In genomic region chr12:86257173-86257572, GRCh38 we compare ENCODE assay signal across 31 cellular contexts. TPM values are rescaled to one million over a fixed set of nuclear protein-coding genes. Genes with fewer than 3 reads are reported as not detected.
DNase-seq lines count a peak whose midpoint lies in the region; ATAC-seq and TF ChIP-seq lines count a peak whose summit lies in the region.
"Had no signal": no experiment of that assay in that cellular context is flagged by ENCODE, and none has a peak within 500 bp of the region (broad histone marks: within the 10 kb centered on the region; RNA-seq: fewer than 3 reads in every experiment).

No MANE protein-coding gene starts in this region.

- no peak overlapping the region for H3K27ac Mint-ChIP-seq in naive thymus-derived CD8-positive, alpha-beta T cell
- H3K27ac Mint-ChIP-seq: activated CD4-positive, alpha-beta T cell treated with anti-CD3 and anti-CD28 coated beads, Interleukin-2, amount 10 ng/mL, durations not matched to agents 24 days and 14 days; activated naive CD4-positive, alpha-beta T cell treated with anti-CD3 and anti-CD28 coated beads, Interleukin-2, amount 50 U/mL, for 24 hours; CD8-positive, alpha-beta T cell; immature natural killer cell; progenitor cell of endocrine pancreas had no signal

- intact Hi-C loops in Right ventricle myocardium superior (cut with DNase I) = no loop called here
- intact Hi-C loops in left cardiac atrium (cut with DNase I) = no loop called here
- intact Hi-C loops in left colon (cut with DNase I, micrococcal nuclease) = no loop called here

- no peaks in the 10 kb centered on the region for H3K9me3 ChIP-seq in right atrium auricular region
- H3K9me3 ChIP-seq: colonic mucosa, right lobe of liver, stomach, uterus had no signal

- TF ChIP-seq CTCF in right atrium auricular region (IDR thresholded peaks at IDR 0.05) = no peak

- H3K36me3 Mint-ChIP-seq in naive thymus-derived CD8-positive, alpha-beta T cell = no peaks in the 10 kb centered on the region
- H3K36me3 Mint-ChIP-seq: activated naive CD4-positive, alpha-beta T cell treated with anti-CD3 and anti-CD28 coated beads, Interleukin-2, amount 50 U/mL, for 24 hours; CD8-positive, alpha-beta T cell; immature natural killer cell had no signal

- H3K27ac ChIP-seq in right atrium auricular region = no peak overlapping the region
- H3K27ac ChIP-seq: colonic mucosa, epithelial cell of prostate, KMS-11, right lobe of liver, stomach, uterus had no signal

- no peak for DNase-seq in Right ventricle myocardium superior
- no peak for DNase-seq in right atrium auricular region (ENCODE audit: low spot score)
- peak; percentile 7 for DNase-seq in UCSD-AML1 (lab: John Stamatoyannopoulos, UW; ENCODE audit: unreplicated experiment)
- no peak for DNase-seq in left cardiac atrium
- DNase-seq in naive thymus-derived CD8-positive, alpha-beta T cell = no peak
- DNase-seq in OCI-M1 (lab: John Stamatoyannopoulos, UW) = no peak
- DNase-seq in left colon = no peak
- DNase-seq in amygdala (lab: John Stamatoyannopoulos, UW) = no peak
- DNase-seq: activated CD4-positive, alpha-beta T cell treated with anti-CD3 and anti-CD28 coated beads, Interleukin-2, amount 10 ng/mL, durations not matched to agents 24 days and 14 days; amniotic stem cell; CD8-positive, alpha-beta T cell; colonic mucosa; effector CD4-positive, alpha-beta T cell; HCEC 1CT; immature natural killer cell; mesenchymal stem cell; NCI-H1694 treated with DMSO at 0.1 percent for 48 hours; NCI-H2171 treated with DMSO at 0.1 percent for 48 hours; nucleus accumbens; right lobe of liver; SIG-M5; stimulated activated CD4-positive, alpha-beta T cell treated with anti-CD3 and anti-CD28 coated beads, Interleukin-2, amount 100 ng/mL, for 48 hours; stomach; uterus had no signal

- no peak overlapping the region for H3K4me3 ChIP-seq in right atrium auricular region
- H3K4me3 ChIP-seq: colonic mucosa, right lobe of liver, stomach, uterus had no signal

- ATAC-seq in Right ventricle myocardium superior (ENCODE audit: poor library complexity) (peak; percentile 81), left cardiac atrium (peak; percentile 78 to 86), left colon (no peak)
- ATAC-seq in naive thymus-derived CD8-positive, alpha-beta T cell = no peak
- ATAC-seq: CD8-positive, alpha-beta T cell; Panc1; right lobe of liver had no signal

- no peaks in the 10 kb centered on the region for H3K27me3 ChIP-seq in right atrium auricular region
- H3K27me3 ChIP-seq: colonic mucosa, right lobe of liver, stomach, uterus had no signal

- no peaks in the 10 kb centered on the region for H3K27me3 Mint-ChIP-seq in naive thymus-derived CD8-positive, alpha-beta T cell
- H3K27me3 Mint-ChIP-seq: activated CD4-positive, alpha-beta T cell treated with anti-CD3 and anti-CD28 coated beads, Interleukin-2, amount 10 ng/mL, durations not matched to agents 24 days and 14 days; activated naive CD4-positive, alpha-beta T cell treated with anti-CD3 and anti-CD28 coated beads, Interleukin-2, amount 50 U/mL, for 24 hours; progenitor cell of endocrine pancreas had no signal

- no peak overlapping the region for H3K4me3 Mint-ChIP-seq in naive thymus-derived CD8-positive, alpha-beta T cell
- H3K4me3 Mint-ChIP-seq: activated CD4-positive, alpha-beta T cell treated with anti-CD3 and anti-CD28 coated beads, Interleukin-2, amount 10 ng/mL, durations not matched to agents 24 days and 14 days; activated naive CD4-positive, alpha-beta T cell treated with anti-CD3 and anti-CD28 coated beads, Interleukin-2, amount 50 U/mL, for 24 hours; CD8-positive, alpha-beta T cell; immature natural killer cell had no signal

- POLR2A ChIA-PET in naive thymus-derived CD8-positive, alpha-beta T cell (lab: Charles Lee) = no interaction called here

- H3K9me3 Mint-ChIP-seq in naive thymus-derived CD8-positive, alpha-beta T cell = peaks cover 0 to 3% (median 0%) of the 10 kb centered on the region in 9 donors
- H3K9me3 Mint-ChIP-seq: activated CD4-positive, alpha-beta T cell treated with anti-CD3 and anti-CD28 coated beads, Interleukin-2, amount 10 ng/mL, durations not matched to agents 24 days and 14 days; activated naive CD4-positive, alpha-beta T cell treated with anti-CD3 and anti-CD28 coated beads, Interleukin-2, amount 50 U/mL, for 24 hours had no signal

- H3K4me1 Mint-ChIP-seq in naive thymus-derived CD8-positive, alpha-beta T cell = no peaks in the 10 kb centered on the region
- H3K4me1 Mint-ChIP-seq: activated CD4-positive, alpha-beta T cell treated with anti-CD3 and anti-CD28 coated beads, Interleukin-2, amount 10 ng/mL, durations not matched to agents 24 days and 14 days; activated naive CD4-positive, alpha-beta T cell treated with anti-CD3 and anti-CD28 coated beads, Interleukin-2, amount 50 U/mL, for 24 hours; immature natural killer cell had no signal

- H3K4me1 ChIP-seq in right atrium auricular region = no peaks in the 10 kb centered on the region
- H3K4me1 ChIP-seq: colonic mucosa, right lobe of liver, stomach, uterus had no signal

- no peaks in the 10 kb centered on the region for H3K36me3 ChIP-seq in right atrium auricular region
- H3K36me3 ChIP-seq: colonic mucosa, right lobe of liver, stomach, uterus had no signal

RNA-seq across cellular contexts. Expression of gene MGAT4C, which starts 1.0 kb away (rescaled TPM):
- total RNA-seq in Right ventricle myocardium superior = 2.6 TPM
- total RNA-seq in right atrium auricular region = 1 to 10 TPM; 2.1 to 3.2 TPM
- total RNA-seq in left cardiac atrium = 1 to 10 TPM; 4.2 to 4.9 TPM
- not detected for total RNA-seq in naive thymus-derived CD8-positive, alpha-beta T cell
- not detected for polyA plus RNA-seq in naive thymus-derived CD8-positive, alpha-beta T cell
- total RNA-seq in left colon = under 1 TPM; 0.09 to 0.50 TPM
- total RNA-seq: activated CD4-positive, alpha-beta T cell treated with anti-CD3 and anti-CD28 coated beads, Interleukin-2, amount 10 ng/mL, durations not matched to agents 24 days and 14 days; activated CD8-positive, alpha-beta memory T cell treated with anti-CD3 and anti-CD28 coated beads for 36 hours; CD8-positive, alpha-beta T cell; G401 had no signal
- polyA plus RNA-seq: immature natural killer cell had no signal

Comparison
In these comparisons a context has a peak if more than half of its experiments do, and no peak if none do; other contexts are left out.
1. ATAC-seq: peak in Right ventricle myocardium superior (single experiment) and left cardiac atrium (2 of 2); none in naive thymus-derived CD8-positive, alpha-beta T cell (0 of 2) and left colon (single experiment).